Comparison of ENCODE assay signal across 8 cellular contexts in genomic region chr1:32742132-32742947, GRCh38. TPM values are rescaled to one million over a fixed set of nuclear protein-coding genes. Genes with fewer than 3 reads are reported as not detected.
DNase-seq lines count a peak whose midpoint lies in the region; FAIRE-seq and TF ChIP-seq lines count a peak whose summit lies in the region.

No MANE protein-coding gene starts in this region.

- intact Hi-C loops in kidney (cut with DNase I): no loop called here

- peak overlapping the region; percentile 91 for H3K4me2 ChIP-seq in astrocyte (ENCODE audit: low read length)

- peaks cover 4% of the 10 kb centered on the region for H3K79me2 ChIP-seq in astrocyte (ENCODE audit: insufficient read depth, low read length)

- H3K4me1 ChIP-seq in astrocyte (ENCODE audit: insufficient read depth, low read length) (peaks cover 22% of the 10 kb centered on the region), kidney (ENCODE audit: control insufficient read depth in 1 of 2, insufficient read depth in 1 of 2, low read depth in 1 of 2, low read length in 2 of 2) (peaks cover 12 to 25% of the 10 kb centered on the region in 2 donors), stomach smooth muscle (ENCODE audit: control insufficient read depth, insufficient read depth, low read length) (peaks cover 31% of the 10 kb centered on the region)

- no peaks in the 10 kb centered on the region for H3K9me3 ChIP-seq in astrocyte (ENCODE audit: insufficient read depth, low read depth, low read length)
- H3K9me3 ChIP-seq in kidney (ENCODE audit: control insufficient read depth in 1 of 2, low read length in 2 of 2): no peaks in the 10 kb centered on the region
- H3K9me3 ChIP-seq in stomach smooth muscle (ENCODE audit: control insufficient read depth in 2 of 2, low read length in 2 of 2): no peaks in the 10 kb centered on the region

- FAIRE-seq in astrocyte (lab: Jason Lieb, UNC): no peak
- no peak for FAIRE-seq in kidney (lab: Jason Lieb, UNC)

- H4K20me1 ChIP-seq in astrocyte (ENCODE audit: insufficient read depth, low read length): peaks cover 22% of the 10 kb centered on the region

- H3K9me3 Mint-ChIP-seq in T-helper 2 cell treated with Interferon-gamma antibody and Interleukin-4, amounts not matched to agents 5 μg/mL and 100 μg/mL, for 36 hours: no peaks in the 10 kb centered on the region
- no peaks in the 10 kb centered on the region for H3K9me3 Mint-ChIP-seq in astrocyte (ENCODE audit: unreplicated experiment)

- H3K4me3 Mint-ChIP-seq in T-helper 2 cell treated with Interferon-gamma antibody and Interleukin-4, amounts not matched to agents 5 μg/mL and 100 μg/mL, for 36 hours: peak overlapping the region; percentile 57
- peak overlapping the region; percentile 84 for H3K4me3 Mint-ChIP-seq in astrocyte (ENCODE audit: unreplicated experiment)

- H3K27ac ChIP-seq in astrocyte (ENCODE audit: low read depth, low read length) (no peak overlapping the region), kidney (ENCODE audit: low read depth in 2 of 2, low read length in 2 of 2) (peak overlapping the region; percentile 96), stomach smooth muscle (ENCODE audit: low read length) (peak overlapping the region; percentile 79)

- H3K9ac ChIP-seq in astrocyte (ENCODE audit: low read length): peak overlapping the region; percentile 80
- H3K9ac ChIP-seq in kidney (ENCODE audit: low read length in 2 of 2): peak overlapping the region; percentile 64 to 72
- peak overlapping the region; percentile 66 to 69 for H3K9ac ChIP-seq in stomach smooth muscle (ENCODE audit: low read length in 2 of 2)

- peak overlapping the region; percentile 62 for H3K4me3 ChIP-seq in astrocyte (ENCODE audit: insufficient read depth, low read depth, low read length)
- H3K4me3 ChIP-seq in kidney (ENCODE audit: low read length in 2 of 2): peak overlapping the region; percentile 68 to 82
- H3K4me3 ChIP-seq in stomach smooth muscle (ENCODE audit: low read length in 2 of 2): peak overlapping the region; percentile 61 to 77

- no peaks in the 10 kb centered on the region for H3K27me3 ChIP-seq in astrocyte (ENCODE audit: insufficient read depth, low read length)
- no peaks in the 10 kb centered on the region for H3K27me3 ChIP-seq in stomach smooth muscle (ENCODE audit: control insufficient read depth in 1 of 2, insufficient read depth in 2 of 2, low read length in 2 of 2)

- no peak overlapping the region for H3K27ac Mint-ChIP-seq in T-helper 2 cell treated with Interferon-gamma antibody and Interleukin-4, amounts not matched to agents 5 μg/mL and 100 μg/mL, for 36 hours
- H3K27ac Mint-ChIP-seq in astrocyte (ENCODE audit: unreplicated experiment): no peak overlapping the region

- no peaks in the 10 kb centered on the region for H3K4me1 Mint-ChIP-seq in T-helper 2 cell treated with Interferon-gamma antibody and Interleukin-4, amounts not matched to agents 5 μg/mL and 100 μg/mL, for 36 hours (ENCODE audit: low read depth)
- H3K4me1 Mint-ChIP-seq in astrocyte (ENCODE audit: low read depth, unreplicated experiment): peaks cover 6% of the 10 kb centered on the region

- H3K27me3 Mint-ChIP-seq in T-helper 2 cell treated with Interferon-gamma antibody and Interleukin-4, amounts not matched to agents 5 μg/mL and 100 μg/mL, for 36 hours (ENCODE audit: low read depth): peaks cover 41% of the 10 kb centered on the region
- H3K27me3 Mint-ChIP-seq in astrocyte (ENCODE audit: low read depth, unreplicated experiment): no peaks in the 10 kb centered on the region

- no peak for DNase-seq in T-helper 2 cell treated with Interferon-gamma antibody and Interleukin-4, amounts not matched to agents 5 μg/mL and 100 μg/mL, for 36 hours (ENCODE audit: low spot score)
- DNase-seq in T-helper 2 cell (no peak), astrocyte (ENCODE audit: low read depth) (no peak), kidney (peak; percentile 87), T-helper 9 cell (no peak), anterior cingulate cortex (lab: John Stamatoyannopoulos, UW) (no peak)
- DNase-seq in stimulated activated CD4-positive, alpha-beta T cell treated with anti-CD3 and anti-CD28 coated beads, Interleukin-4, amount 100 ng/mL, for 4 hours: no peak

- H3K36me3 ChIP-seq in astrocyte (ENCODE audit: insufficient read depth, low read length): no peaks in the 10 kb centered on the region
- H3K36me3 ChIP-seq in kidney (ENCODE audit: control insufficient read depth in 1 of 2, insufficient read depth in 2 of 2, low read length in 2 of 2): no peaks in the 10 kb centered on the region
- H3K36me3 ChIP-seq in stomach smooth muscle (ENCODE audit: control insufficient read depth in 2 of 2, insufficient read depth in 2 of 2, low read length in 2 of 2): no peaks in the 10 kb centered on the region

- no peaks in the 10 kb centered on the region for H3K36me3 Mint-ChIP-seq in T-helper 2 cell treated with Interferon-gamma antibody and Interleukin-4, amounts not matched to agents 5 μg/mL and 100 μg/mL, for 36 hours (ENCODE audit: low read depth)
- peaks cover 3% of the 10 kb centered on the region for H3K36me3 Mint-ChIP-seq in astrocyte (ENCODE audit: low read depth, unreplicated experiment)

- H2AFZ ChIP-seq in astrocyte (ENCODE audit: low read depth, low read length): peak overlapping the region; percentile 49

- TF ChIP-seq CTCF in astrocyte (IDR thresholded peaks at IDR 0.05; ENCODE audit: insufficient read depth, low read depth, low read length): no peak
- TF ChIP-seq CTCF in kidney (IDR thresholded peaks at IDR 0.05; ENCODE audit: borderline replicate concordance, extremely low read depth, insufficient read depth): no peak

RNA-seq across cellular contexts. Expression of gene SYNC, which starts 39.8 kb away (rescaled TPM):
- 20.6 and 23.7 TPM in 2 replicates for total RNA-seq in astrocyte
- 5.5 TPM for total RNA-seq in kidney
- polyA plus RNA-seq in kidney (ENCODE audit: insufficient read depth, low read depth, low replicate concordance): 1.4 TPM
